In the genomic region with DNA sequence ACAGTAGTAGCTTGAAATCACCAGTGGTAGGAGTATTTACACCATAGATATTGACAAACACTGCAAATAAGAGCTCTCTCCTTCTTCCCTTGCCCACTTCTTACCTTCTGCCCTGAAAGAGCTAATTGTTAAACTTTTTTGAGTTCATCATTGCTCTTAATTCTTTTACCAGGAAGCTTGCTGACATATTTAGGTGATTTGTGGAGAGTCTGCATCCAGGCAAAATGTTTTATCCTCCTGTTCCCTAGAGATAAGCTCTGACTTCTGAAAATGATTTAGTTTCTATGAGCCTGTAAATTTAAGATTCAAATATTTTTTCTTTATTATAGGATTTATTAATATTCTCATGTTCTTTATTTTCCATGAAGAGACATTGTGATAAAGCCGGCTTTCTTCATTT, we compare ENCODE assay signal across 1 cellular context.
TF ChIP-seq lines count a peak whose summit lies in the region.

No MANE protein-coding gene starts in this region.

TF ChIP-seq in GM23338, 12 proteins besides CTCF, POLR2A, EP300 and RAD21 (continued from another document):
- TF ChIP-seq CREB1 (CRISPR knock-in tag; IDR thresholded peaks at IDR 0.05; ENCODE audit: low read depth) (no peak), POLR2AphosphoS5 (IDR thresholded peaks at IDR 0.05; ENCODE audit: low read depth) (no peak), NANOG (IDR thresholded peaks at IDR 0.05; ENCODE audit: borderline replicate concordance) (no peak)
